ENCODE assay signal across 1 cellular context in genomic region chr2:121530210-121530562, GRCh38.
TF ChIP-seq lines count a peak whose summit lies in the region.

No MANE protein-coding gene starts in this region.

TF ChIP-seq in HCT116, 20 proteins besides CTCF, POLR2A, EP300 and RAD21 (continued from another document):
- TF ChIP-seq TCF7L2 (IDR thresholded peaks at IDR 0.05; ENCODE audit: borderline replicate concordance, extremely low read depth, insufficient read depth, insufficient read length) (peak; percentile 73), ZFX (IDR thresholded peaks at IDR 0.05) (peak; percentile 85), EZH2phosphoT487 (IDR thresholded peaks at IDR 0.05; ENCODE audit: borderline replicate concordance) (no peak), FOSL1 (IDR thresholded peaks at IDR 0.05; ENCODE audit: low read depth) (no peak), POLR2AphosphoS5 (IDR thresholded peaks at IDR 0.05; ENCODE audit: low read depth, low read length) (no peak)
